20 cellular contexts compared by ENCODE assay signal in genomic region chr3:51063074-51063473, GRCh38.
DNase-seq lines count a peak whose midpoint lies in the region; ATAC-seq, FAIRE-seq and TF ChIP-seq lines count a peak whose summit lies in the region.
"Had no signal": no experiment of that assay in that cellular context is flagged by ENCODE, and none has a peak within 500 bp of the region (broad histone marks: within the 10 kb centered on the region; RNA-seq: fewer than 3 reads in every experiment).

No MANE protein-coding gene starts in this region.

- ATAC-seq in right lobe of liver = peak in 3 of 4 donors; percentile 28 to 56 (median 39)
- ATAC-seq in HepG2 = no peak
- peak; percentile 73 to 92 (median 83) for ATAC-seq in psoas muscle
- no peak for ATAC-seq in HG02938 (IDR thresholded peaks at IDR 0.05; ENCODE audit: unreplicated experiment)
- no peak for ATAC-seq in GM19023 (IDR thresholded peaks at IDR 0.05; ENCODE audit: unreplicated experiment)
- ATAC-seq: K562 had no signal

- H3K36me3 ChIP-seq in right lobe of liver = no peaks in the 10 kb centered on the region
- no peaks in the 10 kb centered on the region for H3K36me3 ChIP-seq in HepG2 (replicated peaks in 1 of 2; ENCODE audit: control insufficient read depth in 1 of 2, insufficient read depth in 2 of 2, low read length in 2 of 2)
- no peaks in the 10 kb centered on the region for H3K36me3 ChIP-seq in psoas muscle (ENCODE audit: insufficient read depth in 1 of 2, low read depth in 1 of 2)
- H3K36me3 ChIP-seq: MG63 had no signal

- no peaks in the 10 kb centered on the region for H3K79me2 ChIP-seq in HepG2 (ENCODE audit: insufficient read depth, low read length)

- no peak overlapping the region for H3K9ac ChIP-seq in HepG2 (ENCODE audit: insufficient read depth, low read depth, low read length)

- peaks cover 0 to 2% (median 0%) of the 10 kb centered on the region in 4 donors for H3K4me1 ChIP-seq in right lobe of liver
- H3K4me1 ChIP-seq in HepG2 (ENCODE audit: insufficient read depth, low read length) = no peaks in the 10 kb centered on the region
- H3K4me1 ChIP-seq in psoas muscle = no peaks in the 10 kb centered on the region

- no peak for TF ChIP-seq RAD21 in HepG2 (CRISPR knock-in tag; IDR thresholded peaks at IDR 0.05)

- H3K4me3 ChIP-seq in right lobe of liver (no peak overlapping the region), HepG2 (replicated peaks in 1 of 3; ENCODE audit: insufficient read depth in 1 of 3, low read depth in 2 of 3, low read length in 3 of 3) (no peak overlapping the region), psoas muscle (no peak overlapping the region)
- H3K4me3 ChIP-seq: K562, MG63 had no signal

- TF ChIP-seq POLR2A in right lobe of liver (IDR thresholded peaks at IDR 0.05) (no peak), HepG2 (IDR thresholded peaks at IDR 0.05; ENCODE audit: insufficient read depth in 1 of 2, low read depth in 2 of 2, low read length in 2 of 2) (no peak)

- H4K20me1 ChIP-seq in HepG2 (ENCODE audit: insufficient read depth, low read length) = no peaks in the 10 kb centered on the region

- DNase-seq in right lobe of liver = no peak
- no peak for DNase-seq in HepG2 (ENCODE audit: low spot score)
- peak; percentile 82 for DNase-seq in NCI-H82 treated with DMSO at 0.1 percent for 48 hours (lab: John Stamatoyannopoulos, UW; ENCODE audit: unreplicated experiment)
- peak in 1 of 2 donors; percentile 51 for DNase-seq in psoas muscle
- DNase-seq in activated naive CD4-positive, alpha-beta T cell treated with Interleukin-2 at 50 U/mL for 16 hours = no peak
- DNase-seq: Calu3; CD8-positive, alpha-beta memory T cell; DMS53; GDM1; MG63; NCI-H1092; NCI-H1436; NCI-H2029; NCI-H774; Right ventricle myocardium superior had no signal

- WGBS in right lobe of liver (ENCODE audit: insufficient coverage, low coverage, low lambda C conversion rate, missing lambda C conversion rate) = 33% methylated on average over 1 of the region's 1 CpG
- 0% methylated on average over 1 of the region's 1 CpG for WGBS in HepG2 (ENCODE audit: low lambda C conversion rate)
- WGBS in psoas muscle, 3 donors = 9 to 14% (median 9%) methylated on average over 1 of the region's 1 CpG

- H2AFZ ChIP-seq in HepG2 (ENCODE audit: low read length) = no peak overlapping the region

- POLR2A ChIA-PET in HepG2 (lab: Yijun Ruan, JAX) = no interaction called here

- no TSS peak for BruUV-seq in HepG2 (replicated peaks; lab: Mats Ljungman, UMichigan)

- H3K9me3 ChIP-seq in right lobe of liver (no peaks in the 10 kb centered on the region), HepG2 (ENCODE audit: low read length) (no peaks in the 10 kb centered on the region), psoas muscle (no peaks in the 10 kb centered on the region)
- H3K9me3 ChIP-seq: MG63 had no signal

- in situ Hi-C loops in HepG2 (cut with HindIII; ENCODE audit: extremely low pct_ligation_motif_present, low pct_unique_long_range_greater_than_20kb) = no loop called here

- CTCF ChIA-PET in HepG2 (lab: Yijun Ruan, JAX; ENCODE audit: low intra/inter-chr PET ratio, low total read pairs) = no interaction called here

- no peak for FAIRE-seq in HepG2 (lab: Jason Lieb, UNC)
- FAIRE-seq: GM18507, K562 had no signal

- intact Hi-C loops in right lobe of liver (cut with DNase I) = no loop called here
- intact Hi-C loops in HepG2 (cut with micrococcal nuclease; ENCODE audit: unreplicated experiment) = no loop called here
- intact Hi-C loops in psoas muscle (cut with DNase I) = no loop called here

- H3K27ac ChIP-seq in right lobe of liver (no peak overlapping the region), HepG2 (ENCODE audit: extremely low read length, insufficient read depth, low read length) (no peak overlapping the region), psoas muscle (no peak overlapping the region)
- H3K27ac ChIP-seq: C4-2B had no signal

- TF ChIP-seq CTCF in right lobe of liver (IDR thresholded peaks at IDR 0.05) (no peak), HepG2 (CRISPR knock-in tag; IDR thresholded peaks at IDR 0.05) (no peak), psoas muscle (IDR thresholded peaks at IDR 0.05) (no peak)

- H3K4me2 ChIP-seq in HepG2 (ENCODE audit: low read depth, low read length) = no peak overlapping the region

- H3K27me3 ChIP-seq in right lobe of liver (no peaks in the 10 kb centered on the region), HepG2 (ENCODE audit: control insufficient read depth in 1 of 2, insufficient read depth in 2 of 2, low read length in 2 of 2) (no peaks in the 10 kb centered on the region), psoas muscle (ENCODE audit: insufficient read depth in 3 of 3, low read length in 2 of 3) (no peaks in the 10 kb centered on the region)
- H3K27me3 ChIP-seq: MG63 had no signal

- no peak for TF ChIP-seq EP300 in HepG2 (IDR thresholded peaks at IDR 0.05; ENCODE audit: low read depth in 2 of 2, low read length in 2 of 2)
- no peak for TF ChIP-seq EP300 in HepG2 (CRISPR knock-in tag; IDR thresholded peaks at IDR 0.05; ENCODE audit: borderline replicate concordance)

TF ChIP-seq in HepG2, 621 proteins besides CTCF, POLR2A, EP300 and RAD21:
- no peak for TF ChIP-seq TBX3 (IDR thresholded peaks at IDR 0.05; ENCODE audit: borderline replicate concordance)

Comparison
In these comparisons a context has a peak if more than half of its experiments do, and no peak if none do; other contexts are left out.
1. ATAC-seq: peak in right lobe of liver (3 of 4) and psoas muscle (4 of 4); none in HepG2 (single experiment), HG02938 (single experiment) and GM19023 (single experiment).